ENCODE assay signal across 19 cellular contexts in the genomic region with DNA sequence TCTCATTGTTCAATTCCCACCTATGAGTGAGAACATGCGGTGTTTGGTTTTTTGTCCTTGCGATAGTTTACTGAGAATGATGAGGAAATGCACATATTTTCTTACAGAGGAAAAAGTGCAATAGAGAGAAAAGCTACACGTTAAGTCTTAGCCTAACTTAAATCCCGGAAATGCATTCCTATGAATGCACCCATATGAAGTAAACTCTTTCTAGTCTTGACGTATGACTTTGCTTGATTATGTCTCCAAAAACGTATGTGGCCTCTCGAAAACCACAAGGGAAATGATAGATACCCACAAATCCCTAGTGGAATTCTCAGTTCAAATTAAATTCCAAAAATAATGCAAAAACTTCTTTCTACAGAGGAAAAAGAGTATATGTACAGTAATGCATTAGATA.
"Had no signal": no experiment of that assay in that cellular context is flagged by ENCODE, and none has a peak within 500 bp of the region (broad histone marks: within the 10 kb centered on the region; RNA-seq: fewer than 3 reads in every experiment).

No MANE protein-coding gene starts in this region.

- ATAC-seq: activated CD4-positive, alpha-beta T cell treated with anti-CD3 and anti-CD28 coated beads for 36 hours; mucosa of descending colon; natural killer cell treated with Interleukin-12 subunit alpha and Interleukin-12 subunit beta and Interleukin-15 and Interleukin-18, amount 100 ng/mL, for 72 hours; stimulated activated effector memory CD8-positive, alpha-beta T cell treated with anti-CD3 and anti-CD28 coated beads, Interleukin-12 subunit alpha, Interleukin-12 subunit beta, amount 100 ng/mL, for 72 hours had no signal

- DNase-seq: activated CD4-positive, alpha-beta T cell treated with anti-CD3 and anti-CD28 coated beads for 36 hours; activated CD4-positive, alpha-beta T cell treated with anti-CD3 and anti-CD28 coated beads, Interleukin-2, amount 50 U/mL, for 4 hours; activated CD4-positive, CD25-positive, alpha-beta regulatory T cell; activated CD8-positive, alpha-beta memory T cell treated with anti-CD3 and anti-CD28 coated beads for 24 hours; activated effector memory CD4-positive, alpha-beta T cell treated with Interleukin-2 at 50 U/mL for 16 hours; activated naive CD4-positive, alpha-beta T cell treated with Interleukin-2 at 50 U/mL for 16 hours; cortex of kidney; heart left ventricle; immature natural killer cell; left lung; mucosa of descending colon; posterior cingulate gyrus; right cardiac atrium; stimulated activated CD4-positive, alpha-beta T cell treated with anti-CD3 and anti-CD28 coated beads, Interleukin-2, amount 100 ng/mL, for 48 hours; uterus had no signal

- H3K4me3 ChIP-seq: heart left ventricle, left lung, lung, mucosa of descending colon, uterus had no signal

- H3K9me3 ChIP-seq: left lung, mucosa of descending colon, uterus had no signal

- H3K27ac ChIP-seq: foreskin keratinocyte, heart left ventricle, left lung, uterus had no signal

- H3K36me3 ChIP-seq: heart left ventricle, left lung, uterus had no signal
